Comparison of ENCODE assay signal across 8 cellular contexts in the genomic region with DNA sequence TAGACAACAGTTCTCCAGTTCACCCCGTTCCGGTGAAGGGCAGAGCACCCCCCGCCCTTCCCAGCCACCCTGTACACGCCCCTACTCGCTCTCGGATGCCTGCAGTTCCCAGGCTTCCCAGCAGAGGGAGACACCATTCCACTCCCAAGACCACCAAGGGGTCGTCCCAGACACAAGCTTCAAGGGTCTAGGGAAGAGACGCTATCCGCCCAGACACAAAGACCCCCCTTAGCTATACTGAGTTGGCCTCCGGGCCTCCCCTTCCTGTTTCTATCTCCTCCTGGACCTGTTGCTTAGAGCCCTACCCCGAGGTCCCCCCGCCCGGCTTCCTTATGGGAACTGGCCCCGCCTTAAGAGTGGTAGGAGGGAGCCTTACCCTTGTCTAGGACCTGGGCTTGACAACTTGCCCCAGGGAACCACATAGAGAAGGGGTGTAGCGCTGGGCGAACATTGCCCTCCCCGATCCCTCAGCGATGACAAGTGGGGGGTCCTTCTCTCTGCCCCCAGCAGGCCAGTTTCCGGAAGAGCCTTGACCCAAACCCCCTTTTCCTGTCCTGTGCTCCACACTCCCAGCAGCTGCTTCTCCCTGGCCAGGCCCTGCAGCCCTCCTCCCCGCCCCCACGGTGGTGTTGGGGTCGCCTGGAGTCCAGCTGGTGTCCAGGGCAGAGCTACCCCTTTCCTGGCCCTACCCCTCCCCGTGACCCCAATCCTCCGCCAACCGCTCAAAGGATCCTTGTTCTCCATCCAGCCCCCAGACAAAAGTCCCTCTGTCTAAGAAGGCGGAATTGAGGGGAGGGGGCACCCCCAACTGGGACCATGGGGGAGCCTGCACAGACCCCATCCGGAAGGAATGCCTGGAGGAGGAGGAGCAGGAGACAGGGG. TPM values are rescaled to one million over a fixed set of nuclear protein-coding genes. Genes with fewer than 3 reads are reported as not detected.
A peak's percentile ranks its signal among the peaks of the same experiment; 100 is the strongest.
DNase-seq lines count a peak whose midpoint lies in the region.

No MANE protein-coding gene starts in this region.

- no peak overlapping the region for H4K8ac ChIP-seq in mesendoderm (ENCODE audit: low read depth, low read length)

- H2AK5ac ChIP-seq in mesendoderm (ENCODE audit: low read length) = no peak overlapping the region

- no peaks in the 10 kb centered on the region for H3K27me3 ChIP-seq in mesendoderm (ENCODE audit: insufficient read depth, low read length, poor library complexity)

- no peaks in the 10 kb centered on the region for H3K79me1 ChIP-seq in mesendoderm (ENCODE audit: low read length)

- peak overlapping the region; percentile 56 for H3K4me2 ChIP-seq in mesendoderm (ENCODE audit: low read length)

- no CpG with 5 or more reads among the region's 27 CpGs for WGBS in mesendoderm (ENCODE audit: extremely low coverage, insufficient coverage, low lambda C conversion rate)

- peak overlapping the region; percentile 10 for H3K4me3 ChIP-seq in mesendoderm (ENCODE audit: low read length)

- H2BK15ac ChIP-seq in mesendoderm (replicated peaks; ENCODE audit: low read depth) = no peak overlapping the region

- H3K4ac ChIP-seq in mesendoderm (ENCODE audit: low read depth, low read length) = peak overlapping the region; percentile 0

- H2BK120ac ChIP-seq in mesendoderm (ENCODE audit: low read depth, low read length) = no peak overlapping the region

- H3K18ac ChIP-seq in mesendoderm (ENCODE audit: low read length) = no peak overlapping the region

- peak overlapping the region; percentile 68 for H3K56ac ChIP-seq in mesendoderm (ENCODE audit: low read length)

- H3K79me2 ChIP-seq in mesendoderm (ENCODE audit: control insufficient read depth, insufficient read depth, low read length) = no peaks in the 10 kb centered on the region

- DNase-seq in DMS 273 (lab: John Stamatoyannopoulos, UW; ENCODE audit: unreplicated experiment) = peak; percentile 87
- no peak for DNase-seq in DMS 273 treated with DMSO at 0.1 percent for 48 hours (lab: John Stamatoyannopoulos, UW)
- peak; percentile 22 for DNase-seq in NCI-H226
- peak; percentile 76 for DNase-seq in activated CD8-positive, alpha-beta memory T cell treated with anti-CD3 and anti-CD28 coated beads, Interleukin-2, amount 50 U/mL, for 4 hours
- peak; percentile 91 for DNase-seq in epidermal melanocyte (ENCODE audit: insufficient read length, low spot score)
- DNase-seq in mesendoderm = peak; percentile 84
- peak; percentile 25 for DNase-seq in stimulated activated CD8-positive, alpha-beta memory T cell treated with anti-CD3 and anti-CD28 coated beads, Interleukin-12 subunit alpha, Interleukin-12 subunit beta, amount 100 ng/mL, for 24 hours (ENCODE audit: extremely low read depth)
- no peak for DNase-seq in cortex of kidney (lab: John Stamatoyannopoulos, UW)

- no peak overlapping the region for H3K23ac ChIP-seq in mesendoderm (ENCODE audit: low read length)

- no peak overlapping the region for H2BK5ac ChIP-seq in mesendoderm (ENCODE audit: low read length)

- H3K4me1 ChIP-seq in mesendoderm (ENCODE audit: control insufficient read depth, low read depth, low read length) = peaks cover 2% of the 10 kb centered on the region

- no peaks in the 10 kb centered on the region for H3K36me3 ChIP-seq in mesendoderm (ENCODE audit: control insufficient read depth, insufficient read depth, low read length)

- no peak overlapping the region for H4K5ac ChIP-seq in mesendoderm (ENCODE audit: low read length)

- H3K9ac ChIP-seq in mesendoderm (ENCODE audit: low read length) = peak overlapping the region; percentile 47

- no peak overlapping the region for H3K27ac ChIP-seq in mesendoderm (ENCODE audit: low read depth, low read length)

RNA-seq across cellular contexts. Expression of gene FXYD3, which starts 0.7 kb away (rescaled TPM):
- polyA plus RNA-seq in mesendoderm (2013, experiment 1 of 2) = 0.10 TPM
- polyA plus RNA-seq in mesendoderm (2013, experiment 2 of 2) = 0.10 TPM

RNA-seq across cellular contexts. Expression of gene LGI4, which starts 20.0 kb away (rescaled TPM):
- 0.34 TPM for polyA plus RNA-seq in mesendoderm (2013, experiment 1 of 2)
- polyA plus RNA-seq in mesendoderm (2013, experiment 2 of 2) = 0.49 TPM

RNA-seq across cellular contexts. Expression of gene FXYD1, which starts 23.7 kb away (rescaled TPM):
- 3.2 TPM for polyA plus RNA-seq in mesendoderm (2013, experiment 1 of 2)
- polyA plus RNA-seq in mesendoderm (2013, experiment 2 of 2) = 3.1 TPM

RNA-seq across cellular contexts. Expression of gene FXYD7, which starts 28.2 kb away (rescaled TPM):
- 3.8 TPM for polyA plus RNA-seq in mesendoderm (2013, experiment 1 of 2)
- 4.5 TPM for polyA plus RNA-seq in mesendoderm (2013, experiment 2 of 2)

RNA-seq across cellular contexts. Expression of gene FXYD5, which starts 39.6 kb away (rescaled TPM):
- 130 TPM for polyA plus RNA-seq in mesendoderm (2013, experiment 1 of 2)
- 134 TPM for polyA plus RNA-seq in mesendoderm (2013, experiment 2 of 2)

Comparison
In these comparisons a context has a peak if more than half of its experiments do, and no peak if none do; other contexts are left out.
1. DNase-seq: peak in DMS 273 (single experiment), NCI-H226 (single experiment), activated CD8-positive, alpha-beta memory T cell treated with anti-CD3 and anti-CD28 coated beads, Interleukin-2, amount 50 U/mL, for 4 hours (single experiment), epidermal melanocyte (single experiment), mesendoderm (single experiment) and stimulated activated CD8-positive, alpha-beta memory T cell treated with anti-CD3 and anti-CD28 coated beads, Interleukin-12 subunit alpha, Interleukin-12 subunit beta, amount 100 ng/mL, for 24 hours (single experiment); none in DMS 273 treated with DMSO at 0.1 percent for 48 hours (single experiment) and cortex of kidney (single experiment).